In genomic region chr6:10831609-10832008, GRCh38 we compare ENCODE assay signal across 29 cellular contexts. TPM values are rescaled to one million over a fixed set of nuclear protein-coding genes. Genes with fewer than 3 reads are reported as not detected.
"Had no signal": no experiment of that assay in that cellular context is flagged by ENCODE, and none has a peak within 500 bp of the region (broad histone marks: within the 10 kb centered on the region; RNA-seq: fewer than 3 reads in every experiment).

No MANE protein-coding gene starts in this region.

- H3K27me3 ChIP-seq: cardiac muscle cell, neural progenitor cell, right lobe of liver, testis, vagina had no signal

- H3K4me3 ChIP-seq: cardiac muscle cell, lung, neural progenitor cell, right lobe of liver, testis, vagina had no signal

- H3K36me3 Mint-ChIP-seq: activated naive CD4-positive, alpha-beta T cell treated with anti-CD3 and anti-CD28 coated beads, Interleukin-2, amount 10 ng/mL, durations not matched to agents 7 days and 5 days had no signal

- DNase-seq: activated CD4-positive, alpha-beta T cell treated with anti-CD3 and anti-CD28 coated beads, Interleukin-2, amount 10 ng/mL, durations not matched to agents 7 days and 5 days; activated CD8-positive, alpha-beta memory T cell treated with anti-CD3 and anti-CD28 coated beads, Interleukin-2, amount 10 ng/mL, durations not matched to agents 7 days and 5 days; activated CD8-positive, alpha-beta T cell treated with anti-CD3 and anti-CD28 coated beads for 36 hours; activated effector memory CD4-positive, alpha-beta T cell treated with anti-CD3 and anti-CD28 coated beads, Interleukin-2, amount 50 U/mL, for 16 hours; activated naive CD4-positive, alpha-beta T cell treated with anti-CD3 and anti-CD28 coated beads, Interleukin-2, amount 10 ng/mL, durations not matched to agents 7 days and 5 days; activated naive CD8-positive, alpha-beta T cell treated with anti-CD3 and anti-CD28 coated beads, Interleukin-2, amount 50 U/mL, for 24 hours; activated T-cell treated with anti-CD3 and anti-CD28 coated beads for 4 hours; cortex of kidney; immature natural killer cell; naive thymus-derived CD8-positive, alpha-beta T cell; posterior cingulate gyrus; right lobe of liver; small intestine; stimulated activated CD4-positive, alpha-beta T cell treated with anti-CD3 and anti-CD28 coated beads, Interleukin-15, amount 100 ng/mL, for 24 hours; stimulated activated naive CD4-positive, alpha-beta T cell; T1000; testis had no signal

- H3K4me3 Mint-ChIP-seq: activated CD4-positive, alpha-beta T cell treated with anti-CD3 and anti-CD28 coated beads, Interleukin-2, amount 10 ng/mL, durations not matched to agents 7 days and 5 days; activated CD8-positive, alpha-beta memory T cell treated with anti-CD3 and anti-CD28 coated beads, Interleukin-2, amount 10 ng/mL, durations not matched to agents 7 days and 5 days; activated CD8-positive, alpha-beta T cell treated with anti-CD3 and anti-CD28 coated beads for 36 hours; activated naive CD4-positive, alpha-beta T cell treated with anti-CD3 and anti-CD28 coated beads, Interleukin-2, amount 10 ng/mL, durations not matched to agents 7 days and 5 days; activated naive CD8-positive, alpha-beta T cell treated with anti-CD3 and anti-CD28 coated beads, Interleukin-2, amount 50 U/mL, for 24 hours; immature natural killer cell; naive thymus-derived CD8-positive, alpha-beta T cell; neural progenitor cell; type B pancreatic cell had no signal

- H3K27ac Mint-ChIP-seq: activated CD4-positive, alpha-beta T cell treated with anti-CD3 and anti-CD28 coated beads, Interleukin-2, amount 10 ng/mL, durations not matched to agents 7 days and 5 days; activated CD8-positive, alpha-beta memory T cell treated with anti-CD3 and anti-CD28 coated beads, Interleukin-2, amount 10 ng/mL, durations not matched to agents 7 days and 5 days; activated CD8-positive, alpha-beta T cell treated with anti-CD3 and anti-CD28 coated beads for 36 hours; activated naive CD4-positive, alpha-beta T cell treated with anti-CD3 and anti-CD28 coated beads, Interleukin-2, amount 10 ng/mL, durations not matched to agents 7 days and 5 days; activated naive CD8-positive, alpha-beta T cell treated with anti-CD3 and anti-CD28 coated beads, Interleukin-2, amount 50 U/mL, for 24 hours; immature natural killer cell; naive thymus-derived CD8-positive, alpha-beta T cell; neural progenitor cell; type B pancreatic cell had no signal

- H3K4me1 ChIP-seq: right lobe of liver, testis, vagina had no signal

- H3K36me3 ChIP-seq: cardiac muscle cell, neural progenitor cell, right lobe of liver, vagina had no signal

- H3K9me3 ChIP-seq: right lobe of liver, testis, vagina had no signal

- ATAC-seq: activated CD4-positive, CD25-positive, alpha-beta regulatory T cell treated with anti-CD3 and anti-CD28 coated beads, Interleukin-2, amount 50 U/mL, for 24 hours; activated CD8-positive, alpha-beta memory T cell treated with anti-CD3 and anti-CD28 coated beads, Interleukin-2, amount 10 ng/mL, durations not matched to agents 7 days and 5 days; activated CD8-positive, alpha-beta T cell treated with anti-CD3 and anti-CD28 coated beads for 36 hours; activated naive CD8-positive, alpha-beta T cell treated with anti-CD3 and anti-CD28 coated beads, Interleukin-2, amount 50 U/mL, for 24 hours; left lobe of liver; naive thymus-derived CD8-positive, alpha-beta T cell; right lobe of liver had no signal

- H3K4me1 Mint-ChIP-seq: activated CD4-positive, alpha-beta T cell treated with anti-CD3 and anti-CD28 coated beads, Interleukin-2, amount 10 ng/mL, durations not matched to agents 7 days and 5 days; activated CD8-positive, alpha-beta memory T cell treated with anti-CD3 and anti-CD28 coated beads, Interleukin-2, amount 10 ng/mL, durations not matched to agents 7 days and 5 days; activated naive CD4-positive, alpha-beta T cell treated with anti-CD3 and anti-CD28 coated beads, Interleukin-2, amount 10 ng/mL, durations not matched to agents 7 days and 5 days; activated naive CD8-positive, alpha-beta T cell treated with anti-CD3 and anti-CD28 coated beads, Interleukin-2, amount 50 U/mL, for 24 hours; immature natural killer cell; naive thymus-derived CD8-positive, alpha-beta T cell had no signal

- H3K9me3 Mint-ChIP-seq: activated naive CD4-positive, alpha-beta T cell treated with anti-CD3 and anti-CD28 coated beads, Interleukin-2, amount 10 ng/mL, durations not matched to agents 7 days and 5 days; activated naive CD8-positive, alpha-beta T cell treated with anti-CD3 and anti-CD28 coated beads, Interleukin-2, amount 50 U/mL, for 24 hours; immature natural killer cell; neural progenitor cell; type B pancreatic cell had no signal

RNA-seq across cellular contexts. Expression of gene MAK, which starts 6.7 kb away (rescaled TPM):
- total RNA-seq: fibroblast of villous mesenchyme; left lobe of liver; naive thymus-derived CD8-positive, alpha-beta T cell had no signal

RNA-seq across cellular contexts. Expression of gene GCM2, which starts 50.2 kb away (rescaled TPM):
- total RNA-seq: activated CD4-positive, alpha-beta T cell treated with anti-CD3 and anti-CD28 coated beads, Interleukin-2, amount 10 ng/mL, durations not matched to agents 7 days and 5 days; activated CD8-positive, alpha-beta memory T cell treated with anti-CD3 and anti-CD28 coated beads, Interleukin-2, amount 10 ng/mL, durations not matched to agents 7 days and 5 days; activated CD8-positive, alpha-beta T cell treated with anti-CD3 and anti-CD28 coated beads for 36 hours; cardiac muscle cell; cerebellum; epithelial cell of proximal tubule; fibroblast of villous mesenchyme; kidney epithelial cell; left lobe of liver; lung; naive thymus-derived CD8-positive, alpha-beta T cell; omental fat pad; right lobe of liver; vagina had no signal
- polyA plus RNA-seq: cardiac muscle cell; immature natural killer cell; lung; naive thymus-derived CD8-positive, alpha-beta T cell; small intestine had no signal

RNA-seq across cellular contexts. Expression of gene SYCP2L, which starts 55.2 kb away (rescaled TPM):
- total RNA-seq: fibroblast of villous mesenchyme; naive thymus-derived CD8-positive, alpha-beta T cell had no signal
- polyA plus RNA-seq: naive thymus-derived CD8-positive, alpha-beta T cell had no signal
